In the genomic region with DNA sequence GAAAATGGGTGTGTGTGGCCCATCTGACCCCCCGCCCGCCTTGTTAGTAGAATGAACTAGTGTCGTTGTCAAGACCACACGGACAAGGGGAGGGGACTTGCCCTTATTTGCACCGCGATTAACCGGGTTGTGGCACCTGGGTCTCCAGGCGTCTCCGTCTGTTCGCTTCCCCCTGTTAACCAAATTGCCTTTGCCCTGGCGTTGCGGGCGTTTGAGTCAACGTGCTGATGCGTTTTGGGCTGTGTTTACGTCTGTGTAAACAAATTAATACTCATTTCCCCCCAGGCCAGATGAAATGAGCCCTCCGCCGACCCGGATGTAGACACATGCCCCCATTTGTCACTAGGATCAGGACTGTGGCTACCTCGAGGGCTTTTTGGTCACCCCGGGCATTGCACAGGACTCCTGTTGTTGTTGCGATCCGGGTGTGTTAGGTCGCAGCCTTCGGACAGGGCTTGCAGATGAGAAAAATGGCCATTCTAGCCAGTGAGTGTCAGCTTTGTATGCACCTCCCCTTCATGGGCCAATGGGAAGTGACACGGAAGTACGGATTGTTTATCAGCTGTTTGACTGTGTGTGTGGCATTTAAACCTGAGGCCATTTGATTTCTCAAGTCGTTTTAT, we compare ENCODE assay signal across 8 cellular contexts. TPM values are rescaled to one million over a fixed set of nuclear protein-coding genes. Genes with fewer than 3 reads are reported as not detected.
DNase-seq lines count a peak whose midpoint lies in the region; ATAC-seq and TF ChIP-seq lines count a peak whose summit lies in the region.

No MANE protein-coding gene starts in this region.

- no peak for TF ChIP-seq CTCF in HL-60 (IDR thresholded peaks at IDR 0.05; ENCODE audit: insufficient read depth, low read length)

- peaks cover 28% of the 10 kb centered on the region for H3K4me1 ChIP-seq in mononuclear cell (ENCODE audit: insufficient read depth, low read length)

- DNase-seq in COLO668 (lab: John Stamatoyannopoulos, UW; ENCODE audit: unreplicated experiment): peak; percentile 65
- peak; percentile 74 to 85 for DNase-seq in HL-60 (ENCODE audit: low read depth in 1 of 2, low spot score in 1 of 2)
- DNase-seq in NOMO-1 treated with DMSO at 0.1 percent for 48 hours (lab: John Stamatoyannopoulos, UW; ENCODE audit: unreplicated experiment): peak; percentile 87
- DNase-seq in activated CD8-positive, alpha-beta memory T cell treated with anti-CD3 and anti-CD28 coated beads, Interleukin-2, amount 50 U/mL, for 24 hours (ENCODE audit: extremely low read depth): peak; percentile 28
- DNase-seq in epidermal melanocyte (ENCODE audit: insufficient read length, low spot score): peak; percentile 87
- peak; percentile 37 to 41 for DNase-seq in stimulated activated CD8-positive, alpha-beta memory T cell treated with anti-CD3 and anti-CD28 coated beads, Interleukin-4, amount 100 ng/mL, for 1 hour (ENCODE audit: low read depth in 2 of 2, low spot score in 1 of 2)

- H3K4me3 ChIP-seq in HL-60 (replicated peaks; ENCODE audit: insufficient read depth, low read length) (peak overlapping the region; percentile 75), mononuclear cell (ENCODE audit: low read length) (peak overlapping the region; percentile 74)

- no peaks in the 10 kb centered on the region for H3K9me3 ChIP-seq in mononuclear cell (ENCODE audit: low read depth, low read length)

- peak overlapping the region; percentile 97 for H3K27ac ChIP-seq in HL-60 (replicated peaks)

- peak; percentile 76 for ATAC-seq in GM19463 (IDR thresholded peaks at IDR 0.05; ENCODE audit: unreplicated experiment)

- H3K27me3 ChIP-seq in HL-60 (ENCODE audit: insufficient read depth, poor library complexity, severe bottlenecking) (no peaks in the 10 kb centered on the region), mononuclear cell (ENCODE audit: insufficient read depth, low read length) (no peaks in the 10 kb centered on the region)

RNA-seq across cellular contexts. Expression of gene RBL2, which starts 0.9 kb away (rescaled TPM):
- 185 TPM for total RNA-seq in mononuclear cell

Comparison
In these comparisons a context has a peak if more than half of its experiments do, and no peak if none do; other contexts are left out.
1. Peak in every context shown above with its lines: DNase-seq, ATAC-seq, H3K4me3 ChIP-seq and H3K27ac ChIP-seq.
2. DNase-seq: peak in every context shown above with its lines; median percentile 87 in NOMO-1 treated with DMSO at 0.1 percent for 48 hours; 87 in epidermal melanocyte; 80 in HL-60; 65 in COLO668; 39 in stimulated activated CD8-positive, alpha-beta memory T cell treated with anti-CD3 and anti-CD28 coated beads, Interleukin-4, amount 100 ng/mL, for 1 hour; 28 in activated CD8-positive, alpha-beta memory T cell treated with anti-CD3 and anti-CD28 coated beads, Interleukin-2, amount 50 U/mL, for 24 hours.